ENCODE assay signal across 29 cellular contexts in the genomic region with DNA sequence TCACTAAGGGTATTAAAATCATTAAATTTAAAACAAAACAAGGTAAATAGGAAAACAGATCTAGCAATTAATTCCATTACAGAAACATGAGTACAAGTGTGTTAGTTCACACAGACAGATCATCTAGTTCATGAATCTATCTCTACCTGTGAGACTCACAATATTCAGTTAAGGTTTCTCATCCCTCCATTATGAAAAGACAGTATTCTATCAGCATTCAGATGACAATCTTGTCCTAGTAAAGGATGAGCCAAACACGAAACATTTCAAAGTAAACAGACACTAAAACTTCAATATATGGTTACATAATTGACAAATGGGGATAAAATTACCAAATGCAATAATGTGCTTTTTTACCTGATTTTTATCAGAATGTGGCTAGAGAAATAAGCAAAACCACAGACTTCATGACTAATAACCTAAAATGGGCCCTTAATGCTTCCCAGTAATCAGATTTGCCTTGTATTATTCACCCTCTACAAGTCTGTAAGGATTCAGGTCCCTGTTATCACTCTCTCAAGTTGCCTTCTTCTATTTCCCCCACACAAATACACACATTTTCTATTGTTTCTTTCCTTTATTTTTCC.
DNase-seq lines count a peak whose midpoint lies in the region; ATAC-seq, FAIRE-seq and TF ChIP-seq lines count a peak whose summit lies in the region.
"Had no signal": no experiment of that assay in that cellular context is flagged by ENCODE, and none has a peak within 500 bp of the region (broad histone marks: within the 10 kb centered on the region; RNA-seq: fewer than 3 reads in every experiment).

No MANE protein-coding gene starts in this region.

- no peaks in the 10 kb centered on the region for H3K79me2 ChIP-seq in KMS-11 (ENCODE audit: insufficient read depth, low read depth)

- CTCF ChIA-PET in Calu3 (lab: Charles Lee) = no interaction called here

- no peaks in the 10 kb centered on the region for H3K36me3 ChIP-seq in KMS-11 (ENCODE audit: insufficient read depth)
- H3K36me3 ChIP-seq: uterus had no signal

- H3K27me3 Mint-ChIP-seq in Calu3 (ENCODE audit: unreplicated experiment) = no peaks in the 10 kb centered on the region
- H3K27me3 Mint-ChIP-seq: activated naive CD4-positive, alpha-beta T cell treated with anti-CD3 and anti-CD28 coated beads, Interleukin-2, amount 50 U/mL, for 24 hours; naive thymus-derived CD8-positive, alpha-beta T cell; stimulated activated naive B cell treated with anti-CD40 and anti-IgM and Interleukin-4, amounts not matched to agents 10 μg/mL and 1 μg/mL and 100 μg/mL, for 72 hours had no signal

- no peak overlapping the region for H3K9ac ChIP-seq in KMS-11
- H3K9ac ChIP-seq: BLaER1 had no signal

- H3K4me1 ChIP-seq in KMS-11 (ENCODE audit: low read depth, poor library complexity, severe bottlenecking) = peaks cover 7% of the 10 kb centered on the region
- H3K4me1 ChIP-seq: A549, uterus had no signal

- TF ChIP-seq CTCF in Calu3 (IDR thresholded peaks at IDR 0.05; ENCODE audit: unreplicated experiment) (no peak), KMS-11 (conservative IDR thresholded peaks at IDR 0.05; ENCODE audit: low read depth, low read length) (no peak), astrocyte of the cerebellum (IDR thresholded peaks at IDR 0.05; ENCODE audit: low read depth, low read length, missing control alignments) (no peak)

- H3K4me3 Mint-ChIP-seq in Calu3 (ENCODE audit: low read depth, unreplicated experiment) = no peak overlapping the region
- H3K4me3 Mint-ChIP-seq: activated naive CD4-positive, alpha-beta T cell treated with anti-CD3 and anti-CD28 coated beads, Interleukin-2, amount 50 U/mL, for 24 hours; activated T-helper 1 cell treated with anti-CD3 and anti-CD28 coated beads, Interleukin-12 subunit alpha, Interleukin-12 subunit beta, Interleukin-2, Interleukin-4 antibody, amounts not matched to agents 30 ng/mL and 10 ng/mL and 1 ng/mL, durations not matched to agents 14 hours and 24 hours and 36 hours; naive thymus-derived CD8-positive, alpha-beta T cell; stimulated activated naive B cell treated with anti-CD40 and anti-IgM and Interleukin-4, amounts not matched to agents 10 μg/mL and 1 μg/mL and 100 μg/mL, for 72 hours had no signal

- H3K27ac Mint-ChIP-seq in Calu3 (ENCODE audit: unreplicated experiment) = peak overlapping the region; percentile 28
- H3K27ac Mint-ChIP-seq: activated naive CD4-positive, alpha-beta T cell treated with anti-CD3 and anti-CD28 coated beads, Interleukin-2, amount 50 U/mL, for 24 hours; activated T-helper 1 cell treated with anti-CD3 and anti-CD28 coated beads, Interleukin-12 subunit alpha, Interleukin-12 subunit beta, Interleukin-2, Interleukin-4 antibody, amounts not matched to agents 30 ng/mL and 10 ng/mL and 1 ng/mL, durations not matched to agents 14 hours and 24 hours and 36 hours; stimulated activated naive B cell treated with anti-CD40 and anti-IgM and Interleukin-4, amounts not matched to agents 10 μg/mL and 1 μg/mL and 100 μg/mL, for 72 hours had no signal

- H3K27me3 ChIP-seq in KMS-11 (ENCODE audit: insufficient read depth, low read depth) = no peaks in the 10 kb centered on the region
- H3K27me3 ChIP-seq: BLaER1, spleen, uterus had no signal

- FAIRE-seq in islet of Langerhans (lab: Jason Lieb, UNC) = peak; percentile 76
- no peak for FAIRE-seq in frontal cortex (lab: Jason Lieb, UNC)
- FAIRE-seq: A549, GM12891, RCC 7860 had no signal

- no TSS peak for BruUV-seq in Calu3 (replicated peaks; lab: Mats Ljungman, UMichigan)

- intact Hi-C loops in Calu3 (cut with micrococcal nuclease; ENCODE audit: unreplicated experiment) = no loop called here

- no peak for ATAC-seq in GM21619 (IDR thresholded peaks at IDR 0.05; ENCODE audit: unreplicated experiment)
- ATAC-seq in HG03342 (IDR thresholded peaks at IDR 0.05; ENCODE audit: unreplicated experiment) = no peak
- ATAC-seq in GM18519 (IDR thresholded peaks at IDR 0.05; ENCODE audit: low FRiP score, unreplicated experiment) = no peak
- ATAC-seq: A549; HCT116; left lobe of liver; naive thymus-derived CD8-positive, alpha-beta T cell; stimulated activated naive B cell treated with anti-CD40 and anti-IgM and Interleukin-4, amounts not matched to agents 10 μg/mL and 1 μg/mL and 100 μg/mL, for 72 hours had no signal

- peak overlapping the region; percentile 4; the same call in 1 of the 2 replicates for H3K27ac ChIP-seq in KMS-11
- H3K27ac ChIP-seq: A549, BLaER1, SK-N-MC, spleen, uterus had no signal

- H2AFZ ChIP-seq in KMS-11 (ENCODE audit: low read depth) = no peak overlapping the region

- in situ Hi-C loops in astrocyte of the cerebellum (cut with HindIII; ENCODE audit: low sequenced_read_pairs) = no loop called here

- H3K4me1 Mint-ChIP-seq in Calu3 (ENCODE audit: low read depth, unreplicated experiment) = peaks cover 8% of the 10 kb centered on the region

- H4K20me1 ChIP-seq in KMS-11 (ENCODE audit: insufficient read depth) = no peaks in the 10 kb centered on the region
- H4K20me1 ChIP-seq: BLaER1 had no signal

- DNase-seq in Calu3 (no peak), astrocyte of the cerebellum (ENCODE audit: low read depth) (peak; percentile 4), frontal cortex (ENCODE audit: low spot score in 2 of 2) (no peak)
- DNase-seq: anterior cingulate cortex; COR-L47; DND-41; naive thymus-derived CD8-positive, alpha-beta T cell; NCI-H510A treated with DMSO at 0.1 percent for 48 hours; NK-92 treated with Interleukin-12 subunit alpha and Interleukin-12 subunit beta, amount 100 ng/mL, for 24 hours; retina; spleen; stimulated activated CD4-positive, alpha-beta T cell treated with anti-CD3 and anti-CD28 coated beads, Interleukin-2, amount 100 ng/mL, for 48 hours; stimulated activated naive B cell treated with anti-CD40 and anti-IgM and Interleukin-4, amounts not matched to agents 10 μg/mL and 1 μg/mL and 100 μg/mL, for 72 hours; T-helper 9 cell; uterus had no signal

- H3K36me3 Mint-ChIP-seq in Calu3 (ENCODE audit: insufficient read depth, unreplicated experiment) = peaks cover 4% of the 10 kb centered on the region

- H3K4me3 ChIP-seq in KMS-11 (IDR thresholded peaks at IDR 0.05; ENCODE audit: insufficient read depth, low read depth, low read length) (no peak overlapping the region), astrocyte of the cerebellum (ENCODE audit: low read depth, low read length) (no peak overlapping the region)
- H3K4me3 ChIP-seq: A549, BLaER1, SK-N-MC, spleen, uterus had no signal

- no peaks in the 10 kb centered on the region for H3K9me3 Mint-ChIP-seq in Calu3 (ENCODE audit: low read depth, unreplicated experiment)
- H3K9me3 Mint-ChIP-seq: activated naive CD4-positive, alpha-beta T cell treated with anti-CD3 and anti-CD28 coated beads, Interleukin-2, amount 50 U/mL, for 24 hours; activated T-helper 1 cell treated with anti-CD3 and anti-CD28 coated beads, Interleukin-12 subunit alpha, Interleukin-12 subunit beta, Interleukin-2, Interleukin-4 antibody, amounts not matched to agents 30 ng/mL and 10 ng/mL and 1 ng/mL, durations not matched to agents 14 hours and 24 hours and 36 hours; naive thymus-derived CD8-positive, alpha-beta T cell; stimulated activated naive B cell treated with anti-CD40 and anti-IgM and Interleukin-4, amounts not matched to agents 10 μg/mL and 1 μg/mL and 100 μg/mL, for 72 hours had no signal

- H3K4me2 ChIP-seq in KMS-11 = no peak overlapping the region
- H3K4me2 ChIP-seq: A549, BLaER1 had no signal
